Comparison of ENCODE assay signal across 2 cellular contexts in the genomic region with DNA sequence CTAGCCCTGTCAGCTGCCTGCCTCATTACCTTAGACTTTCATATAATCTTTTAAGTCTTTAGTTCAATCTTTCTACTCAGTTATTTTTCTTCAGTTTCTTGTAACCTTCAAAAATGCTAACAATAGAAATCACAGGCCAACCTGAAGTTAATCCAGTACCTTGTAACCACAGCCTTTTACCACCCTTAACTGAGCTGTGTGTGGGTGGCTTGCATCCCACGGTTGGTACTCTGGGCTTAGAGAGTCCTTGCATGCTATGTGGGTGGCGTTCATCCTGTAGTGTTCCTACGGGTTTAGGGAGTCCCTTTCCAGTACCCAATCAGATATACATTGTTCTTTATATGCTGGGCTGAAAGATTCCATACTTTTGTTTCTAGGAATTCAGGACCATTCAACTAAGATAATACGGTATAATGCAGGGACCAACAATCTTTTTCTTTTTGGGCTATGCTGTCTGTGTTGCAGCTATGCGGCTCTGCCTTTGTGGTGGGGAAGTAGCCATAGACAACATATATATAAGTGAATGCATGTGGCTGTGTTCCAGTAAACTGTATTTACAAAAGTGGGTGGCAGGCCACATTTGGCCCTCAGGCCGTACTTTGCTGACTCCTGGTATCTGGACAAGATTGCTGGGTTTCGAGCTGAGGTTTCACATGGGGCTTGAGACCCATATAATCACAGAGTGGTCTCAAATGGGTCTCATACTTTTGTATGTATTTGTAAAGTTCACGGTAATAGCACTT.
TF ChIP-seq lines count a peak whose summit lies in the region.

No MANE protein-coding gene starts in this region.

TF ChIP-seq in IMR-90, 13 proteins besides CTCF, POLR2A, EP300 and RAD21 (continued from another document):
- TF ChIP-seq, protein P1, sequence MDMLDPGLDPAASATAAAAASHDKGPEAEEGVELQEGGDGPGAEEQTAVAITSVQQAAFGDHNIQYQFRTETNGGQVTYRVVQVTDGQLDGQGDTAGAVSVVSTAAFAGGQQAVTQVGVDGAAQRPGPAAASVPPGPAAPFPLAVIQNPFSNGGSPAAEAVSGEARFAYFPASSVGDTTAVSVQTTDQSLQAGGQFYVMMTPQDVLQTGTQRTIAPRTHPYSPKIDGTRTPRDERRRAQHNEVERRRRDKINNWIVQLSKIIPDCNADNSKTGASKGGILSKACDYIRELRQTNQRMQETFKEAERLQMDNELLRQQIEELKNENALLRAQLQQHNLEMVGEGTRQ (IDR thresholded peaks at IDR 0.05; ENCODE audit: low read depth, low read length), result no peak
- no peak for TF ChIP-seq MAFK (IDR thresholded peaks at IDR 0.05; ENCODE audit: low read depth, low read length)
- no peak for TF ChIP-seq RFX5 (IDR thresholded peaks at IDR 0.05; ENCODE audit: low read depth, low read length)

TF ChIP-seq in SK-N-SH treated with all-trans-retinoic acid at 6 μM for 48 hours, 23 proteins besides CTCF, POLR2A, EP300 and RAD21 (continued from another document):
- TF ChIP-seq, protein P2, sequence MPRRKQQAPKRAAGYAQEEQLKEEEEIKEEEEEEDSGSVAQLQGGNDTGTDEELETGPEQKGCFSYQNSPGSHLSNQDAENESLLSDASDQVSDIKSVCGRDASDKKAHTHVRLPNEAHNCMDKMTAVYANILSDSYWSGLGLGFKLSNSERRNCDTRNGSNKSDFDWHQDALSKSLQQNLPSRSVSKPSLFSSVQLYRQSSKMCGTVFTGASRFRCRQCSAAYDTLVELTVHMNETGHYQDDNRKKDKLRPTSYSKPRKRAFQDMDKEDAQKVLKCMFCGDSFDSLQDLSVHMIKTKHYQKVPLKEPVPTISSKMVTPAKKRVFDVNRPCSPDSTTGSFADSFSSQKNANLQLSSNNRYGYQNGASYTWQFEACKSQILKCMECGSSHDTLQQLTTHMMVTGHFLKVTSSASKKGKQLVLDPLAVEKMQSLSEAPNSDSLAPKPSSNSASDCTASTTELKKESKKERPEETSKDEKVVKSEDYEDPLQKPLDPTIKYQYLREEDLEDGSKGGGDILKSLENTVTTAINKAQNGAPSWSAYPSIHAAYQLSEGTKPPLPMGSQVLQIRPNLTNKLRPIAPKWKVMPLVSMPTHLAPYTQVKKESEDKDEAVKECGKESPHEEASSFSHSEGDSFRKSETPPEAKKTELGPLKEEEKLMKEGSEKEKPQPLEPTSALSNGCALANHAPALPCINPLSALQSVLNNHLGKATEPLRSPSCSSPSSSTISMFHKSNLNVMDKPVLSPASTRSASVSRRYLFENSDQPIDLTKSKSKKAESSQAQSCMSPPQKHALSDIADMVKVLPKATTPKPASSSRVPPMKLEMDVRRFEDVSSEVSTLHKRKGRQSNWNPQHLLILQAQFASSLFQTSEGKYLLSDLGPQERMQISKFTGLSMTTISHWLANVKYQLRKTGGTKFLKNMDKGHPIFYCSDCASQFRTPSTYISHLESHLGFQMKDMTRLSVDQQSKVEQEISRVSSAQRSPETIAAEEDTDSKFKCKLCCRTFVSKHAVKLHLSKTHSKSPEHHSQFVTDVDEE (CRISPR knock-in tag; IDR thresholded peaks at IDR 0.05), result peak; percentile 38; the same call in 1 of the 2 replicates
